Comparison of ENCODE assay signal across 21 cellular contexts in the genomic region with DNA sequence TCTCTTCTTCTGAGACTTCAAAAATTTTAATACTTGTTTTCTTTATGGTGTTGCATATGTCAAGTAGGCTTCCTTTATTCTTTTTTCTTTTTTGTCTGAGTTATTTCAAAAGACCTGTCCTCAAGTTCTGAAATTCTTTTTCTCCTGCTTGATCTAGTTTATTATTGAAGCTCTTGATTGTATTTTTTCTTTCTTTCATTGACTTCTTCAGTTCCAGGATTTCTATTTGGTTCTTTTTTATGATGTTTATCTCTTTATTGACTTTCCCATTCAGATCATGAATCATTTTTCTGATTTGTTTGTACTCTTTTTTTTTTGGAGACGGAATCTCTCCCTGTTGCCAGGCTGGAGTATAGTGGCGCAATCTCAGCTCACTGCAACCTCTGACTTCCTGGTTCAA.
"Had no signal": no experiment of that assay in that cellular context is flagged by ENCODE, and none has a peak within 500 bp of the region (broad histone marks: within the 10 kb centered on the region; RNA-seq: fewer than 3 reads in every experiment).

No MANE protein-coding gene starts in this region.

- H3K27ac ChIP-seq: HL-60, KMS-11, PC-9, Peyer's patch, SJCRH30 had no signal

- H2AFZ ChIP-seq: PC-9 had no signal

- ATAC-seq: Right ventricle myocardium inferior, SK-N-SH treated with all-trans-retinoic acid at 6 μM for 48 hours, T-helper 17 cell had no signal

- H3K9me3 ChIP-seq: MG63, Peyer's patch, SJCRH30 had no signal

- H3K4me3 ChIP-seq: MG63, PC-9, Peyer's patch, SJCRH30 had no signal

- H3K27me3 ChIP-seq: MG63, Peyer's patch, SJCRH30 had no signal

- H3K36me3 ChIP-seq: MG63, SJCRH30 had no signal

- H3K9ac ChIP-seq: KMS-11 had no signal

- H3K4me2 ChIP-seq: KMS-11, PC-9 had no signal

- DNase-seq: MG63, NCI-H1092, NCI-H1105 treated with DMSO at 0.1 percent for 48 hours, NCI-H1417 treated with DMSO at 0.1 percent for 48 hours, NCI-H187, NCI-H2029, NCI-H2081 treated with DMSO at 0.1 percent for 48 hours, NCI-H2171, NCI-H524, NCI-H69, NCI-H774, PC-9, Peyer's patch, SHP77 treated with DMSO at 0.1 percent for 48 hours, SJCRH30, T-helper 1 cell, T-helper 17 cell had no signal
